In the genomic region with DNA sequence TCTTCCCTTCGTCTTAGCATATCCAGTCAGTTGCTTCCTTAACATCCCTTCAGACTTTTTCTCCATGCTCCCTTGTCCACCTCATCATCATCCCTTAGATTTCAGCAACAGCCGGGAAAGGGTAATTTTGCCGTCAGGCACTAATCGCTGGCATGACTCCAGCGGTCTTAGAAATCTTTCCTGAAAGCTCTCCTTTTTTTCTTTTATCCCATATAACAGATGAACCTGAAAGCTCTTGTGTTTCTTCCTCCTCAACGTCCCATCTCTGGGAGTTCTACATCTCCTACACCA, we compare ENCODE assay signal across 7 cellular contexts. TPM values are rescaled to one million over a fixed set of nuclear protein-coding genes. Genes with fewer than 3 reads are reported as not detected.
DNase-seq lines count a peak whose midpoint lies in the region; ATAC-seq, FAIRE-seq and TF ChIP-seq lines count a peak whose summit lies in the region.

No MANE protein-coding gene starts in this region.

- H3K27ac Mint-ChIP-seq in activated T-cell treated with anti-CD3 and anti-CD28 coated beads, Interleukin-2, amount 50 U/mL, for 72 hours = no peak overlapping the region

- no peaks in the 10 kb centered on the region for H3K4me1 Mint-ChIP-seq in activated T-cell treated with anti-CD3 and anti-CD28 coated beads, Interleukin-2, amount 50 U/mL, for 72 hours (ENCODE audit: low read depth)

- H3K9me3 ChIP-seq in iPS-15b (ENCODE audit: control insufficient read depth, insufficient read depth, low read length) = no peaks in the 10 kb centered on the region

- H3K36me3 Mint-ChIP-seq in activated T-cell treated with anti-CD3 and anti-CD28 coated beads, Interleukin-2, amount 50 U/mL, for 72 hours (ENCODE audit: insufficient read depth in 2 of 2) = no peaks in the 10 kb centered on the region

- no peaks in the 10 kb centered on the region for H3K9me3 Mint-ChIP-seq in activated T-cell treated with anti-CD3 and anti-CD28 coated beads, Interleukin-2, amount 50 U/mL, for 72 hours

- peak overlapping the region; percentile 98 for H3K27ac ChIP-seq in HL-60 (replicated peaks)
- peak overlapping the region; percentile 98 for H3K27ac ChIP-seq in temporal lobe (ENCODE audit: low read depth, low read length)

- H3K9ac ChIP-seq in iPS-15b (ENCODE audit: low read depth, low read length) = peak overlapping the region; percentile 95

- TF ChIP-seq CTCF in HL-60 (IDR thresholded peaks at IDR 0.05; ENCODE audit: insufficient read depth, low read length) (no peak), D721Med (IDR thresholded peaks at IDR 0.05; ENCODE audit: insufficient read depth, missing control alignments) (no peak)

- H3K4me3 Mint-ChIP-seq in activated T-cell treated with anti-CD3 and anti-CD28 coated beads, Interleukin-2, amount 50 U/mL, for 72 hours = no peak overlapping the region

- H3K4me3 ChIP-seq in HL-60 (replicated peaks; ENCODE audit: insufficient read depth, low read length) = peak overlapping the region; percentile 36
- H3K4me3 ChIP-seq in iPS-15b (ENCODE audit: low read depth, low read length) = peak overlapping the region; percentile 54

- H3K27me3 ChIP-seq in HL-60 (ENCODE audit: insufficient read depth, poor library complexity, severe bottlenecking) = no peaks in the 10 kb centered on the region
- no peaks in the 10 kb centered on the region for H3K27me3 ChIP-seq in iPS-15b (ENCODE audit: control insufficient read depth, insufficient read depth, low read length)

- FAIRE-seq in D721Med (lab: Jason Lieb, UNC) = no peak

- H3K36me3 ChIP-seq in iPS-15b (ENCODE audit: control insufficient read depth, insufficient read depth, low read length) = no peaks in the 10 kb centered on the region

- no peak for ATAC-seq in GM18520 (IDR thresholded peaks at IDR 0.05; ENCODE audit: unreplicated experiment)
- no peak for ATAC-seq in activated T-cell treated with anti-CD3 and anti-CD28 coated beads, Interleukin-2, amount 50 U/mL, for 72 hours (replicated peaks in 1 of 2)

- no peaks in the 10 kb centered on the region for H3K27me3 Mint-ChIP-seq in activated T-cell treated with anti-CD3 and anti-CD28 coated beads, Interleukin-2, amount 50 U/mL, for 72 hours (ENCODE audit: low read depth)

- DNase-seq in HL-60 (ENCODE audit: low read depth in 1 of 2, low spot score in 1 of 2) = no peak
- DNase-seq in T1000 (lab: John Stamatoyannopoulos, UW) = peak; percentile 36
- no peak for DNase-seq in activated T-cell treated with anti-CD3 and anti-CD28 coated beads, Interleukin-2, amount 50 U/mL, for 72 hours
- DNase-seq in D721Med (ENCODE audit: insufficient read length, low spot score) = no peak

- H3K4me1 ChIP-seq in iPS-15b (ENCODE audit: control insufficient read depth, insufficient read depth, low read length) = peaks cover 8% of the 10 kb centered on the region

RNA-seq across cellular contexts. Expression of gene BOLA1, which starts 10.4 kb away (rescaled TPM):
- 8.6 TPM for total RNA-seq in temporal lobe
- 10 to 100 TPM; 26.9 to 29.4 TPM for total RNA-seq in activated T-cell treated with anti-CD3 and anti-CD28 coated beads, Interleukin-2, amount 50 U/mL, for 72 hours

RNA-seq across cellular contexts. Expression of gene SV2A, which starts 28.7 kb away (rescaled TPM):
- 72.0 TPM for total RNA-seq in temporal lobe
- 10 to 100 TPM; 13.0 to 14.8 TPM for total RNA-seq in activated T-cell treated with anti-CD3 and anti-CD28 coated beads, Interleukin-2, amount 50 U/mL, for 72 hours

RNA-seq across cellular contexts. Expression of gene SF3B4, which starts 38.7 kb away (rescaled TPM):
- 16.7 TPM for total RNA-seq in temporal lobe
- 10 to 100 TPM; 59.7 to 74.4 TPM for total RNA-seq in activated T-cell treated with anti-CD3 and anti-CD28 coated beads, Interleukin-2, amount 50 U/mL, for 72 hours

RNA-seq across cellular contexts. Expression of gene MTMR11, which starts 47.7 kb away (rescaled TPM):
- total RNA-seq in temporal lobe = 1.2 TPM
- total RNA-seq in activated T-cell treated with anti-CD3 and anti-CD28 coated beads, Interleukin-2, amount 50 U/mL, for 72 hours = 1 to 10 TPM; 6.9 to 9.2 TPM
